ENCODE assay signal across 21 cellular contexts in the genomic region with DNA sequence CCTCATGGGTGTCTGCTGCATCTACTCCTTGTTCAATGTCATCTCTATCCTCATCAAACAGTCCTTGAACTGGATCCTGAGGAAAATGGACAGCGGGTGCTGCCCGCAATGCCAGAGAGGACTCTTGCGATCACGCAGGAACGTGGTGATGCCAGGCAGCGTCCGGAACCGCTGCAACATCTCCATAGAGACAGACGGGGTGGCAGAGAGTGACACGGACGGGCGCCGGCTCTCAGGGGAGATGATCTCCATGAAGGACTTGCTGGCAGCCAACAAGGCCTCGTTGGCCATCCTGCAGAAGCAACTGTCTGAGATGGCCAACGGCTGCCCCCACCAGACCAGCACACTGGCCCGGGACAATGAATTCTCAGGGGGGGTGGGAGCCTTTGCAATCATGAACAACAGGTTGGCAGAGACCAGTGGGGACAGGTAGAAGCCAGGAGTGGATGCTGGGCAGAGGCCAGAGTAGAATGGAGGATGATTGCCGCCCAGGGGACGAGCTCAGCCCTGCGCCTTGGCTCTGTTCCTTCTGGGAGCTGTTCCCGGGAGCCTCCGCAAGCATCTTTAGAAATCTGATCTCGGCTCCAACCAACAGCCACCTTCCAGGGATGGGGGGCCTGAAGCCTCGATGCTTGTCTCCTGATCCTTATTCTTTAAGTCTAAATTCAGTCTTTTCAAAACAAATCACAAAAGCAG.
"Had no signal": no experiment of that assay in that cellular context is flagged by ENCODE, and none has a peak within 500 bp of the region (broad histone marks: within the 10 kb centered on the region; RNA-seq: fewer than 3 reads in every experiment).

No MANE protein-coding gene starts in this region.

- H3K9ac ChIP-seq: SK-N-SH had no signal

- H2AFZ ChIP-seq: PC-9 had no signal

- DNase-seq: activated CD4-positive, alpha-beta T cell treated with anti-CD3 and anti-CD28 coated beads for 4 hours; activated CD8-positive, alpha-beta memory T cell treated with anti-CD3 and anti-CD28 coated beads, Interleukin-2, amount 50 U/mL, for 4 hours; activated CD8-positive, alpha-beta T cell treated with anti-CD3 and anti-CD28 coated beads for 36 hours; activated naive CD4-positive, alpha-beta T cell treated with anti-CD3 and anti-CD28 coated beads, Interleukin-2, amount 50 U/mL, for 16 hours; activated naive CD8-positive, alpha-beta T cell treated with anti-CD3 and anti-CD28 coated beads, Interleukin-2, amount 10 ng/mL, durations not matched to agents 7 days and 5 days; activated T-cell treated with anti-CD3 and anti-CD28 coated beads, Interleukin-2, amount 50 U/mL, for 72 hours; adrenal gland; anterior cingulate cortex; KG1; NCI-H1092; NCI-H1417; NCI-H1930; NCI-H2171; NCI-H226; NCI-H510A treated with DMSO at 0.1 percent for 48 hours; NCI-H69; PC-9; SK-N-SH; T-helper 1 cell; WERI-Rb-1 had no signal

- H3K4me1 ChIP-seq: adrenal gland had no signal

- H3K9me3 ChIP-seq: adrenal gland, SK-N-SH had no signal

- H3K4me2 ChIP-seq: PC-9, SK-N-SH had no signal

- H3K27ac Mint-ChIP-seq: activated CD8-positive, alpha-beta T cell treated with anti-CD3 and anti-CD28 coated beads for 36 hours; activated naive CD8-positive, alpha-beta T cell treated with anti-CD3 and anti-CD28 coated beads, Interleukin-2, amount 10 ng/mL, durations not matched to agents 7 days and 5 days; activated T-cell treated with anti-CD3 and anti-CD28 coated beads, Interleukin-2, amount 50 U/mL, for 72 hours had no signal

- H3K4me3 Mint-ChIP-seq: activated CD8-positive, alpha-beta T cell treated with anti-CD3 and anti-CD28 coated beads for 36 hours; activated naive CD8-positive, alpha-beta T cell treated with anti-CD3 and anti-CD28 coated beads, Interleukin-2, amount 10 ng/mL, durations not matched to agents 7 days and 5 days; activated T-cell treated with anti-CD3 and anti-CD28 coated beads, Interleukin-2, amount 50 U/mL, for 72 hours had no signal

- H3K9me3 Mint-ChIP-seq: activated naive CD8-positive, alpha-beta T cell treated with anti-CD3 and anti-CD28 coated beads, Interleukin-2, amount 10 ng/mL, durations not matched to agents 7 days and 5 days; activated T-cell treated with anti-CD3 and anti-CD28 coated beads, Interleukin-2, amount 50 U/mL, for 72 hours had no signal

- H3K36me3 Mint-ChIP-seq: activated naive CD8-positive, alpha-beta T cell treated with anti-CD3 and anti-CD28 coated beads, Interleukin-2, amount 10 ng/mL, durations not matched to agents 7 days and 5 days had no signal

- ATAC-seq: activated CD4-positive, CD25-positive, alpha-beta regulatory T cell treated with anti-CD3 and anti-CD28 coated beads, Interleukin-2, amount 50 U/mL, for 24 hours; activated CD8-positive, alpha-beta T cell treated with anti-CD3 and anti-CD28 coated beads for 36 hours; activated T-cell treated with anti-CD3 and anti-CD28 coated beads, Interleukin-2, amount 50 U/mL, for 72 hours had no signal

- H3K27ac ChIP-seq: adrenal gland, PC-9, WERI-Rb-1 had no signal

- H3K4me1 Mint-ChIP-seq: activated naive CD8-positive, alpha-beta T cell treated with anti-CD3 and anti-CD28 coated beads, Interleukin-2, amount 10 ng/mL, durations not matched to agents 7 days and 5 days had no signal

- H3K36me3 ChIP-seq: adrenal gland, WERI-Rb-1 had no signal

- H3K27me3 ChIP-seq: adrenal gland had no signal

- H3K4me3 ChIP-seq: adrenal gland, PC-9 had no signal
